In the genomic region with DNA sequence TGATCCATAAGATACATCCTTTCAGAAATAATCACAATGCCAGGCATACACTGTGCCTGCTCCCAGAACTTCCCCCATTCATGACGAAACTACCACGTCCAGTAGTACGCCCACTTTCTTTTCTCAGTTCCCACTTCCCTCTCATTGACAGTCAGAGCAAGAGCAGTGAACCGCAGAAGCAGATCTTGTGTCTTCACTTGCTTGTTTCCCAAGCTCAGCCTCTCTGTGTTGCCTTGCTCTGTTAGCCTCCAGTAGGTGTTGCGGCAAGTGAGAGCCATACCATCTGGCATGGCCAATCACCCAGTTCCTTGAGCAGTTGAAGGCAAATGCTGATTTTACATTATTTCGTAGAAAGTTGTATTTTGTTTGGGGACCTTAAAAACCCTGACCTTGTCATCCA, we compare ENCODE assay signal across 1 cellular context.
A peak's percentile ranks its signal among the peaks of the same experiment; 100 is the strongest.
TF ChIP-seq lines count a peak whose summit lies in the region.

No MANE protein-coding gene starts in this region.

TF ChIP-seq in GM12878, 131 proteins besides CTCF, POLR2A, EP300 and RAD21 (continued from another document and continues in another):
- TF ChIP-seq, protein P1, sequence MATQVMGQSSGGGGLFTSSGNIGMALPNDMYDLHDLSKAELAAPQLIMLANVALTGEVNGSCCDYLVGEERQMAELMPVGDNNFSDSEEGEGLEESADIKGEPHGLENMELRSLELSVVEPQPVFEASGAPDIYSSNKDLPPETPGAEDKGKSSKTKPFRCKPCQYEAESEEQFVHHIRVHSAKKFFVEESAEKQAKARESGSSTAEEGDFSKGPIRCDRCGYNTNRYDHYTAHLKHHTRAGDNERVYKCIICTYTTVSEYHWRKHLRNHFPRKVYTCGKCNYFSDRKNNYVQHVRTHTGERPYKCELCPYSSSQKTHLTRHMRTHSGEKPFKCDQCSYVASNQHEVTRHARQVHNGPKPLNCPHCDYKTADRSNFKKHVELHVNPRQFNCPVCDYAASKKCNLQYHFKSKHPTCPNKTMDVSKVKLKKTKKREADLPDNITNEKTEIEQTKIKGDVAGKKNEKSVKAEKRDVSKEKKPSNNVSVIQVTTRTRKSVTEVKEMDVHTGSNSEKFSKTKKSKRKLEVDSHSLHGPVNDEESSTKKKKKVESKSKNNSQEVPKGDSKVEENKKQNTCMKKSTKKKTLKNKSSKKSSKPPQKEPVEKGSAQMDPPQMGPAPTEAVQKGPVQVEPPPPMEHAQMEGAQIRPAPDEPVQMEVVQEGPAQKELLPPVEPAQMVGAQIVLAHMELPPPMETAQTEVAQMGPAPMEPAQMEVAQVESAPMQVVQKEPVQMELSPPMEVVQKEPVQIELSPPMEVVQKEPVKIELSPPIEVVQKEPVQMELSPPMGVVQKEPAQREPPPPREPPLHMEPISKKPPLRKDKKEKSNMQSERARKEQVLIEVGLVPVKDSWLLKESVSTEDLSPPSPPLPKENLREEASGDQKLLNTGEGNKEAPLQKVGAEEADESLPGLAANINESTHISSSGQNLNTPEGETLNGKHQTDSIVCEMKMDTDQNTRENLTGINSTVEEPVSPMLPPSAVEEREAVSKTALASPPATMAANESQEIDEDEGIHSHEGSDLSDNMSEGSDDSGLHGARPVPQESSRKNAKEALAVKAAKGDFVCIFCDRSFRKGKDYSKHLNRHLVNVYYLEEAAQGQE (IDR thresholded peaks at IDR 0.05; ENCODE audit: low read depth, low read length) = 0 out of 2 replicates have a peak, but pooled peaks have one; percentile 45
- TF ChIP-seq IRF4 (IDR thresholded peaks at IDR 0.05; ENCODE audit: low read depth, low read length) (peak; percentile 100), SUZ12 (IDR thresholded peaks at IDR 0.05; ENCODE audit: unreplicated experiment) (no peak), CREB1 (IDR thresholded peaks at IDR 0.05; ENCODE audit: low read depth) (peak; percentile 93), KDM1A (IDR thresholded peaks at IDR 0.05; ENCODE audit: borderline replicate concordance) (no peak), HDAC6 (IDR thresholded peaks at IDR 0.05; ENCODE audit: unreplicated experiment) (no peak), LARP7 (IDR thresholded peaks at IDR 0.05) (no peak), PML (IDR thresholded peaks at IDR 0.05; ENCODE audit: low read length) (peak; percentile 98), ZNF24 (IDR thresholded peaks at IDR 0.05) (peak; percentile 81; the same call in 1 of the 2 replicates), CHD4 (IDR thresholded peaks at IDR 0.05) (no peak), PAX5 (IDR thresholded peaks at IDR 0.05; ENCODE audit: borderline replicate concordance, low read depth, low read length) (peak; percentile 99), NR2F1 (conservative IDR thresholded peaks at IDR 0.05) (peak; percentile 81), ESRRA (IDR thresholded peaks at IDR 0.05; ENCODE audit: low read length) (0 out of 2 replicates have a peak, but pooled peaks have one; percentile 50), IKZF2 (IDR thresholded peaks at IDR 0.05) (peak; percentile 99 to 100), CREM (IDR thresholded peaks at IDR 0.05; ENCODE audit: low read depth) (peak; percentile 97), POU2F2 (IDR thresholded peaks at IDR 0.05; ENCODE audit: borderline replicate concordance, low read depth, low read length) (peak; percentile 98), ZZZ3 (IDR thresholded peaks at IDR 0.05; ENCODE audit: control insufficient read depth, insufficient read length, low read depth) (no peak), CEBPB (IDR thresholded peaks at IDR 0.05; ENCODE audit: borderline replicate concordance in 1 of 2, low read depth in 2 of 2, low read length in 2 of 2) (peak in 1 of 2 experiments; percentile 97; a peak in 2 of 4 replicates), PAX8 (IDR thresholded peaks at IDR 0.05) (no peak), MYB (IDR thresholded peaks at IDR 0.05; ENCODE audit: borderline replicate concordance, low read depth, low read length) (no peak), RUNX3 (IDR thresholded peaks at IDR 0.05; ENCODE audit: low read length) (peak; percentile 100), RFX5 (IDR thresholded peaks at IDR 0.05; ENCODE audit: low read depth, low read length) (peak; percentile 16; the same call in 1 of the 2 replicates), STAT1 (conservative IDR thresholded peaks at IDR 0.05) (no peak), YY1 (IDR thresholded peaks at IDR 0.05; ENCODE audit: low read depth, low read length) (peak; percentile 52; the same call in 1 of the 2 replicates), SIN3A (IDR thresholded peaks at IDR 0.05; ENCODE audit: low read depth, low read length) (no peak), BCL11A (IDR thresholded peaks at IDR 0.05; ENCODE audit: low read depth, low read length) (peak; percentile 100), BRCA1 (IDR thresholded peaks at IDR 0.05; ENCODE audit: low read depth, low read length) (no peak), TAF1 (IDR thresholded peaks at IDR 0.05; ENCODE audit: borderline replicate concordance, low read depth, low read length) (peak; percentile 97), SUPT20H (IDR thresholded peaks at IDR 0.05; ENCODE audit: borderline replicate concordance, control insufficient read depth, low read depth, low read length) (no peak), ZNF207 (IDR thresholded peaks at IDR 0.05; ENCODE audit: borderline replicate concordance) (no peak), HDGF (IDR thresholded peaks at IDR 0.05) (no peak)
- TF ChIP-seq, protein P2, sequence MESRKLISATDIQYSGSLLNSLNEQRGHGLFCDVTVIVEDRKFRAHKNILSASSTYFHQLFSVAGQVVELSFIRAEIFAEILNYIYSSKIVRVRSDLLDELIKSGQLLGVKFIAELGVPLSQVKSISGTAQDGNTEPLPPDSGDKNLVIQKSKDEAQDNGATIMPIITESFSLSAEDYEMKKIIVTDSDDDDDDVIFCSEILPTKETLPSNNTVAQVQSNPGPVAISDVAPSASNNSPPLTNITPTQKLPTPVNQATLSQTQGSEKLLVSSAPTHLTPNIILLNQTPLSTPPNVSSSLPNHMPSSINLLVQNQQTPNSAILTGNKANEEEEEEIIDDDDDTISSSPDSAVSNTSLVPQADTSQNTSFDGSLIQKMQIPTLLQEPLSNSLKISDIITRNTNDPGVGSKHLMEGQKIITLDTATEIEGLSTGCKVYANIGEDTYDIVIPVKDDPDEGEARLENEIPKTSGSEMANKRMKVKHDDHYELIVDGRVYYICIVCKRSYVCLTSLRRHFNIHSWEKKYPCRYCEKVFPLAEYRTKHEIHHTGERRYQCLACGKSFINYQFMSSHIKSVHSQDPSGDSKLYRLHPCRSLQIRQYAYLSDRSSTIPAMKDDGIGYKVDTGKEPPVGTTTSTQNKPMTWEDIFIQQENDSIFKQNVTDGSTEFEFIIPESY (IDR thresholded peaks at IDR 0.05) = no peak
- TF ChIP-seq, protein P3, sequence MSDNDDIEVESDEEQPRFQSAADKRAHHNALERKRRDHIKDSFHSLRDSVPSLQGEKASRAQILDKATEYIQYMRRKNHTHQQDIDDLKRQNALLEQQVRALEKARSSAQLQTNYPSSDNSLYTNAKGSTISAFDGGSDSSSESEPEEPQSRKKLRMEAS (IDR thresholded peaks at IDR 0.05; ENCODE audit: low read depth, low read length) = peak; percentile 80
- TF ChIP-seq, protein P4, sequence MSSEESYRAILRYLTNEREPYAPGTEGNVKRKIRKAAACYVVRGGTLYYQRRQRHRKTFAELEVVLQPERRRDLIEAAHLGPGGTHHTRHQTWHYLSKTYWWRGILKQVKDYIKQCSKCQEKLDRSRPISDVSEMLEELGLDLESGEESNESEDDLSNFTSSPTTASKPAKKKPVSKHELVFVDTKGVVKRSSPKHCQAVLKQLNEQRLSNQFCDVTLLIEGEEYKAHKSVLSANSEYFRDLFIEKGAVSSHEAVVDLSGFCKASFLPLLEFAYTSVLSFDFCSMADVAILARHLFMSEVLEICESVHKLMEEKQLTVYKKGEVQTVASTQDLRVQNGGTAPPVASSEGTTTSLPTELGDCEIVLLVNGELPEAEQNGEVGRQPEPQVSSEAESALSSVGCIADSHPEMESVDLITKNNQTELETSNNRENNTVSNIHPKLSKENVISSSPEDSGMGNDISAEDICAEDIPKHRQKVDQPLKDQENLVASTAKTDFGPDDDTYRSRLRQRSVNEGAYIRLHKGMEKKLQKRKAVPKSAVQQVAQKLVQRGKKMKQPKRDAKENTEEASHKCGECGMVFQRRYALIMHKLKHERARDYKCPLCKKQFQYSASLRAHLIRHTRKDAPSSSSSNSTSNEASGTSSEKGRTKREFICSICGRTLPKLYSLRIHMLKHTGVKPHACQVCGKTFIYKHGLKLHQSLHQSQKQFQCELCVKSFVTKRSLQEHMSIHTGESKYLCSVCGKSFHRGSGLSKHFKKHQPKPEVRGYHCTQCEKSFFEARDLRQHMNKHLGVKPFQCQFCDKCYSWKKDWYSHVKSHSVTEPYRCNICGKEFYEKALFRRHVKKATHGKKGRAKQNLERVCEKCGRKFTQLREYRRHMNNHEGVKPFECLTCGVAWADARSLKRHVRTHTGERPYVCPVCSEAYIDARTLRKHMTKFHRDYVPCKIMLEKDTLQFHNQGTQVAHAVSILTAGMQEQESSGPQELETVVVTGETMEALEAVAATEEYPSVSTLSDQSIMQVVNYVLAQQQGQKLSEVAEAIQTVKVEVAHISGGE (CRISPR knock-in tag; IDR thresholded peaks at IDR 0.05) = no peak
- TF ChIP-seq, protein P5, sequence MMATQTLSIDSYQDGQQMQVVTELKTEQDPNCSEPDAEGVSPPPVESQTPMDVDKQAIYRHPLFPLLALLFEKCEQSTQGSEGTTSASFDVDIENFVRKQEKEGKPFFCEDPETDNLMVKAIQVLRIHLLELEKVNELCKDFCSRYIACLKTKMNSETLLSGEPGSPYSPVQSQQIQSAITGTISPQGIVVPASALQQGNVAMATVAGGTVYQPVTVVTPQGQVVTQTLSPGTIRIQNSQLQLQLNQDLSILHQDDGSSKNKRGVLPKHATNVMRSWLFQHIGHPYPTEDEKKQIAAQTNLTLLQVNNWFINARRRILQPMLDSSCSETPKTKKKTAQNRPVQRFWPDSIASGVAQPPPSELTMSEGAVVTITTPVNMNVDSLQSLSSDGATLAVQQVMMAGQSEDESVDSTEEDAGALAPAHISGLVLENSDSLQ (IDR thresholded peaks at IDR 0.05) = peak; percentile 58
- TF ChIP-seq, protein P6, sequence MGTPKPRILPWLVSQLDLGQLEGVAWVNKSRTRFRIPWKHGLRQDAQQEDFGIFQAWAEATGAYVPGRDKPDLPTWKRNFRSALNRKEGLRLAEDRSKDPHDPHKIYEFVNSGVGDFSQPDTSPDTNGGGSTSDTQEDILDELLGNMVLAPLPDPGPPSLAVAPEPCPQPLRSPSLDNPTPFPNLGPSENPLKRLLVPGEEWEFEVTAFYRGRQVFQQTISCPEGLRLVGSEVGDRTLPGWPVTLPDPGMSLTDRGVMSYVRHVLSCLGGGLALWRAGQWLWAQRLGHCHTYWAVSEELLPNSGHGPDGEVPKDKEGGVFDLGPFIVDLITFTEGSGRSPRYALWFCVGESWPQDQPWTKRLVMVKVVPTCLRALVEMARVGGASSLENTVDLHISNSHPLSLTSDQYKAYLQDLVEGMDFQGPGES (IDR thresholded peaks at IDR 0.05) = no peak
- TF ChIP-seq, protein P7, sequence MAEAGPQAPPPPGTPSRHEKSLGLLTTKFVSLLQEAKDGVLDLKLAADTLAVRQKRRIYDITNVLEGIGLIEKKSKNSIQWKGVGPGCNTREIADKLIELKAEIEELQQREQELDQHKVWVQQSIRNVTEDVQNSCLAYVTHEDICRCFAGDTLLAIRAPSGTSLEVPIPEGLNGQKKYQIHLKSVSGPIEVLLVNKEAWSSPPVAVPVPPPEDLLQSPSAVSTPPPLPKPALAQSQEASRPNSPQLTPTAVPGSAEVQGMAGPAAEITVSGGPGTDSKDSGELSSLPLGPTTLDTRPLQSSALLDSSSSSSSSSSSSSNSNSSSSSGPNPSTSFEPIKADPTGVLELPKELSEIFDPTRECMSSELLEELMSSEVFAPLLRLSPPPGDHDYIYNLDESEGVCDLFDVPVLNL (IDR thresholded peaks at IDR 0.05; ENCODE audit: low read depth, low read length) = no peak
- TF ChIP-seq, protein P8, sequence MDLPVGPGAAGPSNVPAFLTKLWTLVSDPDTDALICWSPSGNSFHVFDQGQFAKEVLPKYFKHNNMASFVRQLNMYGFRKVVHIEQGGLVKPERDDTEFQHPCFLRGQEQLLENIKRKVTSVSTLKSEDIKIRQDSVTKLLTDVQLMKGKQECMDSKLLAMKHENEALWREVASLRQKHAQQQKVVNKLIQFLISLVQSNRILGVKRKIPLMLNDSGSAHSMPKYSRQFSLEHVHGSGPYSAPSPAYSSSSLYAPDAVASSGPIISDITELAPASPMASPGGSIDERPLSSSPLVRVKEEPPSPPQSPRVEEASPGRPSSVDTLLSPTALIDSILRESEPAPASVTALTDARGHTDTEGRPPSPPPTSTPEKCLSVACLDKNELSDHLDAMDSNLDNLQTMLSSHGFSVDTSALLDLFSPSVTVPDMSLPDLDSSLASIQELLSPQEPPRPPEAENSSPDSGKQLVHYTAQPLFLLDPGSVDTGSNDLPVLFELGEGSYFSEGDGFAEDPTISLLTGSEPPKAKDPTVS (IDR thresholded peaks at IDR 0.05; ENCODE audit: low read depth, low read length) = no peak
- TF ChIP-seq, protein P9, sequence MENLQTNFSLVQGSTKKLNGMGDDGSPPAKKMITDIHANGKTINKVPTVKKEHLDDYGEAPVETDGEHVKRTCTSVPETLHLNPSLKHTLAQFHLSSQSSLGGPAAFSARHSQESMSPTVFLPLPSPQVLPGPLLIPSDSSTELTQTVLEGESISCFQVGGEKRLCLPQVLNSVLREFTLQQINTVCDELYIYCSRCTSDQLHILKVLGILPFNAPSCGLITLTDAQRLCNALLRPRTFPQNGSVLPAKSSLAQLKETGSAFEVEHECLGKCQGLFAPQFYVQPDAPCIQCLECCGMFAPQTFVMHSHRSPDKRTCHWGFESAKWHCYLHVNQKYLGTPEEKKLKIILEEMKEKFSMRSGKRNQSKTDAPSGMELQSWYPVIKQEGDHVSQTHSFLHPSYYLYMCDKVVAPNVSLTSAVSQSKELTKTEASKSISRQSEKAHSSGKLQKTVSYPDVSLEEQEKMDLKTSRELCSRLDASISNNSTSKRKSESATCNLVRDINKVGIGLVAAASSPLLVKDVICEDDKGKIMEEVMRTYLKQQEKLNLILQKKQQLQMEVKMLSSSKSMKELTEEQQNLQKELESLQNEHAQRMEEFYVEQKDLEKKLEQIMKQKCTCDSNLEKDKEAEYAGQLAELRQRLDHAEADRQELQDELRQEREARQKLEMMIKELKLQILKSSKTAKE (IDR thresholded peaks at IDR 0.05; ENCODE audit: low read depth, poor library complexity, severe bottlenecking) = peak; percentile 88
- TF ChIP-seq, protein P10, sequence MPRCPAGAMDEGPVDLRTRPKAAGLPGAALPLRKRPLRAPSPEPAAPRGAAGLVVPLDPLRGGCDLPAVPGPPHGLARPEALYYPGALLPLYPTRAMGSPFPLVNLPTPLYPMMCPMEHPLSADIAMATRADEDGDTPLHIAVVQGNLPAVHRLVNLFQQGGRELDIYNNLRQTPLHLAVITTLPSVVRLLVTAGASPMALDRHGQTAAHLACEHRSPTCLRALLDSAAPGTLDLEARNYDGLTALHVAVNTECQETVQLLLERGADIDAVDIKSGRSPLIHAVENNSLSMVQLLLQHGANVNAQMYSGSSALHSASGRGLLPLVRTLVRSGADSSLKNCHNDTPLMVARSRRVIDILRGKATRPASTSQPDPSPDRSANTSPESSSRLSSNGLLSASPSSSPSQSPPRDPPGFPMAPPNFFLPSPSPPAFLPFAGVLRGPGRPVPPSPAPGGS (IDR thresholded peaks at IDR 0.05; ENCODE audit: borderline replicate concordance, insufficient read depth, low read depth, low read length, poor library complexity, severe bottlenecking) = peak; percentile 97
